24 cellular contexts compared by ENCODE assay signal in the genomic region with DNA sequence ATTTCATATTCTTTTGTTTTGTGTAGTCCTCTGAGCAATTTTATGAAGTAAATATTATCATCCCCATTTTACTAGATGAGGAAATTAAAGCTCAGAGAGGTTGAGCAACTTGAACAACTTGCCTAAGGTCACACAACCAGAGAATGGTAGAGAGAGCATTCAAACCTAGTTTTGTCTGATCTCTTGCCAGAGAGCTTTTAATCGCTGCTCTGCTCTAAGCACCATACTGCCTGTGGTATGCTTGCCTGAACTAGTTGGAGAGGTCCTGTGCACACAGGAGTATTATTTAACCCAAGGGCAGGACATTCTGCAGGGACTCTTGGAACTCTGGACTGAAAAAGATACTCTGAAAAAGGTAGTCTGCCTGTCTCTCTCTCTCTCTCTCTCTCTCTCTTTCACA. TPM values are rescaled to one million over a fixed set of nuclear protein-coding genes. Genes with fewer than 3 reads are reported as not detected.
A peak's percentile ranks its signal among the peaks of the same experiment; 100 is the strongest.
DNase-seq lines count a peak whose midpoint lies in the region; ATAC-seq, FAIRE-seq and TF ChIP-seq lines count a peak whose summit lies in the region.
"Had no signal": no experiment of that assay in that cellular context is flagged by ENCODE, and none has a peak within 500 bp of the region (broad histone marks: within the 10 kb centered on the region; RNA-seq: fewer than 3 reads in every experiment).

No MANE protein-coding gene starts in this region.

- TF ChIP-seq CTCF in endothelial cell (IDR thresholded peaks at IDR 0.05; ENCODE audit: unreplicated experiment) (no peak), left lung (IDR thresholded peaks at IDR 0.05) (no peak), kidney (IDR thresholded peaks at IDR 0.05; ENCODE audit: borderline replicate concordance, extremely low read depth, insufficient read depth) (no peak)

- no peaks in the 10 kb centered on the region for H3K79me2 ChIP-seq in Karpas-422 (ENCODE audit: low read length)

- H3K9me2 ChIP-seq in Karpas-422 (replicated peaks; ENCODE audit: insufficient read depth, low read length): no peaks in the 10 kb centered on the region

- DNase-seq in DMS79 treated with DMSO at 0.1 percent for 48 hours (lab: John Stamatoyannopoulos, UW): peak; percentile 32
- no peak for DNase-seq in DMS79 (lab: John Stamatoyannopoulos, UW)
- peak; percentile 29 for DNase-seq in NCI-H1105 treated with DMSO at 0.1 percent for 48 hours (lab: John Stamatoyannopoulos, UW)
- DNase-seq in endothelial cell (ENCODE audit: low spot score): no peak
- DNase-seq in left lung: no peak
- no peak for DNase-seq in kidney
- no peak for DNase-seq in Karpas-422
- DNase-seq in NCI-H128 (lab: John Stamatoyannopoulos, UW; ENCODE audit: unreplicated experiment): no peak
- DNase-seq: 8988T; CD4-positive, alpha-beta memory T cell; EL; GF-D8; GOT3; Kasumi-1; MG63; NCI-H1436 treated with DMSO at 0.1 percent for 48 hours; NCI-H1930; NCI-H446; NCI-H526; RPMI8226; SIG-M5 had no signal

- H3K4me1 ChIP-seq in left lung (no peaks in the 10 kb centered on the region), kidney (ENCODE audit: control insufficient read depth in 1 of 2, insufficient read depth in 1 of 2, low read depth in 1 of 2, low read length in 2 of 2) (no peaks in the 10 kb centered on the region), Karpas-422 (ENCODE audit: low read length) (no peaks in the 10 kb centered on the region)

- H3K4me3 ChIP-seq in left lung: no peak overlapping the region
- no peak overlapping the region for H3K4me3 ChIP-seq in kidney (ENCODE audit: low read length in 2 of 2)
- no peak overlapping the region for H3K4me3 ChIP-seq in Karpas-422 (ENCODE audit: low read length)
- H3K4me3 ChIP-seq: BLaER1 treated with 17β-estradiol and CSF1 and Interleukin-3, amounts not matched to agents 10 nM and 100 nM; MG63 had no signal

- H4K20me1 ChIP-seq in Karpas-422 (ENCODE audit: insufficient read depth, low read depth, low read length): no peaks in the 10 kb centered on the region
- H4K20me1 ChIP-seq: BLaER1 treated with 17β-estradiol and CSF1 and Interleukin-3, amounts not matched to agents 10 nM and 100 nM had no signal

- H3K27ac Mint-ChIP-seq in endothelial cell (ENCODE audit: unreplicated experiment): no peak overlapping the region

- H3K27me3 ChIP-seq in left lung: no peaks in the 10 kb centered on the region
- H3K27me3 ChIP-seq in Karpas-422 (ENCODE audit: low read length): no peaks in the 10 kb centered on the region
- H3K27me3 ChIP-seq: BLaER1 treated with 17β-estradiol and CSF1 and Interleukin-3, amounts not matched to agents 10 nM and 100 nM; MG63 had no signal

- H3K27ac ChIP-seq in left lung (no peak overlapping the region), kidney (ENCODE audit: low read depth in 2 of 2, low read length in 2 of 2) (no peak overlapping the region), Karpas-422 (ENCODE audit: low read length) (no peak overlapping the region)
- H3K27ac ChIP-seq: BLaER1 treated with 17β-estradiol and CSF1 and Interleukin-3, amounts not matched to agents 10 nM and 100 nM had no signal

- ATAC-seq in left lung: peak; percentile 49
- ATAC-seq: HCT116, SK-N-SH treated with all-trans-retinoic acid at 6 μM for 48 hours had no signal

- H2AFZ ChIP-seq in Karpas-422 (ENCODE audit: low read length): no peak overlapping the region

- H3K27me3 Mint-ChIP-seq in endothelial cell (ENCODE audit: unreplicated experiment): peaks cover 3% of the 10 kb centered on the region
- H3K27me3 Mint-ChIP-seq: CD4-positive, alpha-beta memory T cell had no signal

- H3K4me2 ChIP-seq in Karpas-422 (ENCODE audit: low read depth, low read length, poor library complexity, severe bottlenecking): no peak overlapping the region

- no peaks in the 10 kb centered on the region for H3K9me3 Mint-ChIP-seq in endothelial cell (ENCODE audit: unreplicated experiment)
- H3K9me3 Mint-ChIP-seq: CD4-positive, alpha-beta memory T cell had no signal

- FAIRE-seq in kidney (lab: Jason Lieb, UNC): no peak

- no peaks in the 10 kb centered on the region for H3K9me3 ChIP-seq in left lung
- no peaks in the 10 kb centered on the region for H3K9me3 ChIP-seq in kidney (ENCODE audit: control insufficient read depth in 1 of 2, low read length in 2 of 2)
- no peaks in the 10 kb centered on the region for H3K9me3 ChIP-seq in Karpas-422 (ENCODE audit: low read length)
- H3K9me3 ChIP-seq: BLaER1 treated with 17β-estradiol and CSF1 and Interleukin-3, amounts not matched to agents 10 nM and 100 nM; MG63 had no signal

- intact Hi-C loops in left lung (cut with DNase I) (no loop called here), kidney (cut with DNase I) (loop anchor here (10.0 kb wide), 1 partner anchor 177 kb away; the partner anchor contains the start of gene PRR5L)

- H3K9ac ChIP-seq in kidney (ENCODE audit: low read length in 2 of 2) (no peak overlapping the region), Karpas-422 (ENCODE audit: low read length) (no peak overlapping the region)
- H3K9ac ChIP-seq: BLaER1 treated with 17β-estradiol and CSF1 and Interleukin-3, amounts not matched to agents 10 nM and 100 nM had no signal

- peak overlapping the region; percentile 68 for H3K4me3 Mint-ChIP-seq in endothelial cell (ENCODE audit: unreplicated experiment)
- H3K4me3 Mint-ChIP-seq: CD4-positive, alpha-beta memory T cell had no signal

- peaks cover 17% of the 10 kb centered on the region for H3K4me1 Mint-ChIP-seq in endothelial cell (ENCODE audit: unreplicated experiment)

- peaks cover 12% of the 10 kb centered on the region for H3K36me3 Mint-ChIP-seq in endothelial cell (ENCODE audit: low read depth, unreplicated experiment)

- H3K36me3 ChIP-seq in left lung: no peaks in the 10 kb centered on the region
- H3K36me3 ChIP-seq in kidney (ENCODE audit: control insufficient read depth in 1 of 2, insufficient read depth in 2 of 2, low read length in 2 of 2): no peaks in the 10 kb centered on the region
- no peaks in the 10 kb centered on the region for H3K36me3 ChIP-seq in Karpas-422 (ENCODE audit: insufficient read depth, low read length)
- H3K36me3 ChIP-seq: MG63 had no signal

RNA-seq across cellular contexts. Expression of gene TRAF6, which starts 38.5 kb away (rescaled TPM):
- total RNA-seq in endothelial cell (ENCODE audit: unreplicated experiment): 20.4 TPM
- total RNA-seq in left lung: 10 to 100 TPM; 11.3 to 12.4 TPM
- total RNA-seq in kidney: 16.5 TPM
- polyA plus RNA-seq in kidney (ENCODE audit: insufficient read depth, low read depth, low replicate concordance): 4.0 TPM
- total RNA-seq in Karpas-422 (2014; rRNA removed; shearing (Covaris generic); ENCODE audit: low replicate concordance): 8.7 and 13.2 TPM in 2 replicates

Comparison
In these comparisons a context has a peak if more than half of its experiments do, and no peak if none do; other contexts are left out.
1. DNase-seq: peak in DMS79 treated with DMSO at 0.1 percent for 48 hours (single experiment) and NCI-H1105 treated with DMSO at 0.1 percent for 48 hours (single experiment); none in DMS79 (single experiment), endothelial cell (single experiment), left lung (0 of 2), kidney (single experiment), Karpas-422 (single experiment) and NCI-H128 (single experiment).